ENCODE assay signal across 16 cellular contexts in the genomic region with DNA sequence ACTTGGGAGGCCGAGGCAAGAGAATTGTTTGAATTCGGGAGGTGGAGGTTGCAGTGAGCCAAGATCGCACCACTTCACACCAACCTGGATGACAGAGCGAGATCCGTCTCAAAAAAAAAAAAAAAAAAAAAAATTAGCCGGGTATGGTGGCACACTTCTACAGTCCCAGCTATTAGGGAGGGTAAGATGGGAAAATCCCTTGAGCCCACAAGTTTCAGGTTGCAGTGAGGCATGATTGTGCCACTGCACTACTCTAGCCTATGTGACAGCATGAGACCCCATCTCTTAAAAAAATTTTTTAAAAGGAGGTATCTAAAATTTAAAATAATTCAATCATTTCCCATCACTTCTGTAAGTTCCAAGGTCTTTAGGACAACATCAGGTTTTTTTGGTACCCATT.
"Had no signal": no experiment of that assay in that cellular context is flagged by ENCODE, and none has a peak within 500 bp of the region (broad histone marks: within the 10 kb centered on the region; RNA-seq: fewer than 3 reads in every experiment).

No MANE protein-coding gene starts in this region.

- H3K27ac Mint-ChIP-seq: nephron, type B pancreatic cell had no signal

- DNase-seq: activated CD4-positive, alpha-beta T cell treated with anti-CD3 and anti-CD28 coated beads for 1 hour; activated CD4-positive, alpha-beta T cell treated with anti-CD3 and anti-CD28 coated beads, Interleukin-2, amount 50 U/mL, for 4 hours; activated CD8-positive, alpha-beta memory T cell treated with anti-CD3 and anti-CD28 coated beads for 24 hours; activated naive CD4-positive, alpha-beta T cell; erythroblast; foreskin fibroblast; left colon; mesenchymal stem cell; ovary; right cardiac atrium; stimulated activated CD4-positive, alpha-beta T cell treated with anti-CD3 and anti-CD28 coated beads, Interleukin-12 subunit alpha, Interleukin-12 subunit beta, amount 100 ng/mL, for 4 hours had no signal

- H3K9me3 Mint-ChIP-seq: nephron, type B pancreatic cell had no signal

- ATAC-seq: left colon, right cardiac atrium had no signal

- H3K27me3 Mint-ChIP-seq: type B pancreatic cell had no signal

- H3K9me3 ChIP-seq: neutrophil, ovary, thoracic aorta, vagina had no signal

- H3K4me3 Mint-ChIP-seq: nephron, type B pancreatic cell had no signal
